Comparison of ENCODE assay signal across 17 cellular contexts in genomic region chr1:66642992-66643391, GRCh38.
DNase-seq lines count a peak whose midpoint lies in the region; ATAC-seq and TF ChIP-seq lines count a peak whose summit lies in the region.
"Had no signal": no experiment of that assay in that cellular context is flagged by ENCODE, and none has a peak within 500 bp of the region (broad histone marks: within the 10 kb centered on the region; RNA-seq: fewer than 3 reads in every experiment).

No MANE protein-coding gene starts in this region.

- POLR2A ChIA-PET in activated CD4-positive, alpha-beta memory T cell treated with anti-CD3 and anti-CD28 coated beads, Interleukin-2, amount 10 ng/mL, durations not matched to agents 7 days and 5 days (lab: Charles Lee) = no interaction called here

- no peak overlapping the region for H3K27ac Mint-ChIP-seq in stimulated activated effector memory CD8-positive, alpha-beta T cell treated with anti-CD3 and anti-CD28 coated beads, Interleukin-12 subunit alpha, Interleukin-12 subunit beta, amount 100 ng/mL, for 72 hours
- H3K27ac Mint-ChIP-seq in activated CD4-positive, alpha-beta memory T cell treated with anti-CD3 and anti-CD28 coated beads, Interleukin-2, amount 10 ng/mL, durations not matched to agents 7 days and 5 days = no peak overlapping the region
- H3K27ac Mint-ChIP-seq: B cell; CD4-positive, CD25-positive, alpha-beta regulatory T cell had no signal

- TF ChIP-seq CTCF in fibroblast of mammary gland (conservative IDR thresholded peaks at IDR 0.05; ENCODE audit: control insufficient read depth, insufficient read depth, low read depth, low read length) = no peak

- no peaks in the 10 kb centered on the region for H3K4me1 Mint-ChIP-seq in stimulated activated effector memory CD8-positive, alpha-beta T cell treated with anti-CD3 and anti-CD28 coated beads, Interleukin-12 subunit alpha, Interleukin-12 subunit beta, amount 100 ng/mL, for 72 hours
- no peaks in the 10 kb centered on the region for H3K4me1 Mint-ChIP-seq in activated CD4-positive, alpha-beta memory T cell treated with anti-CD3 and anti-CD28 coated beads, Interleukin-2, amount 10 ng/mL, durations not matched to agents 7 days and 5 days
- H3K4me1 Mint-ChIP-seq: CD4-positive, CD25-positive, alpha-beta regulatory T cell had no signal

- peak; percentile 20 for DNase-seq in Ammon's horn (ENCODE audit: low spot score)
- DNase-seq in LHCN-M2 (ENCODE audit: low read depth) = peak; percentile 33
- peak; percentile 56 for DNase-seq in fibroblast of mammary gland (ENCODE audit: low read depth)
- no peak for DNase-seq in stimulated activated effector memory CD8-positive, alpha-beta T cell treated with anti-CD3 and anti-CD28 coated beads, Interleukin-12 subunit alpha, Interleukin-12 subunit beta, amount 100 ng/mL, for 72 hours (ENCODE audit: low spot score in 2 of 2)
- DNase-seq in activated CD4-positive, alpha-beta memory T cell treated with anti-CD3 and anti-CD28 coated beads, Interleukin-2, amount 10 ng/mL, durations not matched to agents 7 days and 5 days = no peak
- no peak for DNase-seq in stimulated activated naive CD4-positive, alpha-beta T cell treated with Interleukin-2 at 50 U/mL for 16 hours (lab: John Stamatoyannopoulos, UW)
- DNase-seq in putamen (ENCODE audit: low spot score) = no peak
- DNase-seq: Caco-2; CD4-positive, CD25-positive, alpha-beta regulatory T cell; DMS153; Kasumi-1; NCI-H1105; NCI-H1694; NCI-H510A treated with DMSO at 0.1 percent for 48 hours; PC-9 had no signal

- no peak overlapping the region for H3K4me3 ChIP-seq in fibroblast of mammary gland (ENCODE audit: control insufficient read depth, low read depth, low read length)
- H3K4me3 ChIP-seq: PC-9 had no signal

- H3K36me3 Mint-ChIP-seq in stimulated activated effector memory CD8-positive, alpha-beta T cell treated with anti-CD3 and anti-CD28 coated beads, Interleukin-12 subunit alpha, Interleukin-12 subunit beta, amount 100 ng/mL, for 72 hours = no peaks in the 10 kb centered on the region
- no peaks in the 10 kb centered on the region for H3K36me3 Mint-ChIP-seq in activated CD4-positive, alpha-beta memory T cell treated with anti-CD3 and anti-CD28 coated beads, Interleukin-2, amount 10 ng/mL, durations not matched to agents 7 days and 5 days (ENCODE audit: low read depth)
- H3K36me3 Mint-ChIP-seq: CD4-positive, CD25-positive, alpha-beta regulatory T cell had no signal

- H3K27me3 Mint-ChIP-seq in activated CD4-positive, alpha-beta memory T cell treated with anti-CD3 and anti-CD28 coated beads, Interleukin-2, amount 10 ng/mL, durations not matched to agents 7 days and 5 days = peaks cover 23% of the 10 kb centered on the region

- peak; percentile 50 for ATAC-seq in stimulated activated effector memory CD8-positive, alpha-beta T cell treated with anti-CD3 and anti-CD28 coated beads, Interleukin-12 subunit alpha, Interleukin-12 subunit beta, amount 100 ng/mL, for 72 hours
- ATAC-seq: HCT116 had no signal

- H3K9me3 Mint-ChIP-seq in stimulated activated effector memory CD8-positive, alpha-beta T cell treated with anti-CD3 and anti-CD28 coated beads, Interleukin-12 subunit alpha, Interleukin-12 subunit beta, amount 100 ng/mL, for 72 hours = no peaks in the 10 kb centered on the region
- H3K9me3 Mint-ChIP-seq in activated CD4-positive, alpha-beta memory T cell treated with anti-CD3 and anti-CD28 coated beads, Interleukin-2, amount 10 ng/mL, durations not matched to agents 7 days and 5 days = no peaks in the 10 kb centered on the region
- H3K9me3 Mint-ChIP-seq: CD4-positive, CD25-positive, alpha-beta regulatory T cell had no signal

- H3K4me3 Mint-ChIP-seq in stimulated activated effector memory CD8-positive, alpha-beta T cell treated with anti-CD3 and anti-CD28 coated beads, Interleukin-12 subunit alpha, Interleukin-12 subunit beta, amount 100 ng/mL, for 72 hours = no peak overlapping the region
- H3K4me3 Mint-ChIP-seq in activated CD4-positive, alpha-beta memory T cell treated with anti-CD3 and anti-CD28 coated beads, Interleukin-2, amount 10 ng/mL, durations not matched to agents 7 days and 5 days = no peak overlapping the region
- H3K4me3 Mint-ChIP-seq: B cell; CD4-positive, CD25-positive, alpha-beta regulatory T cell had no signal

- CTCF ChIA-PET in activated CD4-positive, alpha-beta memory T cell treated with anti-CD3 and anti-CD28 coated beads, Interleukin-2, amount 10 ng/mL, durations not matched to agents 7 days and 5 days (lab: Charles Lee) = no interaction called here

Comparison
In these comparisons a context has a peak if more than half of its experiments do, and no peak if none do; other contexts are left out.
1. DNase-seq: peak in Ammon's horn (single experiment), LHCN-M2 (single experiment) and fibroblast of mammary gland (single experiment); none in stimulated activated effector memory CD8-positive, alpha-beta T cell treated with anti-CD3 and anti-CD28 coated beads, Interleukin-12 subunit alpha, Interleukin-12 subunit beta, amount 100 ng/mL, for 72 hours (0 of 2), activated CD4-positive, alpha-beta memory T cell treated with anti-CD3 and anti-CD28 coated beads, Interleukin-2, amount 10 ng/mL, durations not matched to agents 7 days and 5 days (single experiment), stimulated activated naive CD4-positive, alpha-beta T cell treated with Interleukin-2 at 50 U/mL for 16 hours (single experiment) and putamen (single experiment).